Comparison of ENCODE assay signal across 22 cellular contexts in genomic region chr5:76742586-76742985, GRCh38. TPM values are rescaled to one million over a fixed set of nuclear protein-coding genes. Genes with fewer than 3 reads are reported as not detected.
A peak's percentile ranks its signal among the peaks of the same experiment; 100 is the strongest.
DNase-seq lines count a peak whose midpoint lies in the region; ATAC-seq and TF ChIP-seq lines count a peak whose summit lies in the region.
"Had no signal": no experiment of that assay in that cellular context is flagged by ENCODE, and none has a peak within 500 bp of the region (broad histone marks: within the 10 kb centered on the region; RNA-seq: fewer than 3 reads in every experiment).

No MANE protein-coding gene starts in this region.

- no peaks in the 10 kb centered on the region for H3K27me3 ChIP-seq in mesendoderm (ENCODE audit: insufficient read depth, low read length, poor library complexity)
- H3K27me3 ChIP-seq: Peyer's patch, tibial nerve had no signal

- no peak overlapping the region for H3K4me3 Mint-ChIP-seq in activated T-cell treated with anti-CD3 and anti-CD28 coated beads, Interleukin-2, amount 50 U/mL, for 24 hours
- H3K4me3 Mint-ChIP-seq: CD14-positive monocyte; effector memory CD8-positive, alpha-beta T cell; nephron; stimulated activated memory B cell treated with anti-CD40 and anti-IgM and Interleukin-4, amounts not matched to agents 10 μg/mL and 1 μg/mL and 100 μg/mL, for 72 hours had no signal

- no peak overlapping the region for H2BK120ac ChIP-seq in mesendoderm (ENCODE audit: low read depth, low read length)

- no peaks in the 10 kb centered on the region for H3K79me2 ChIP-seq in mesendoderm (ENCODE audit: control insufficient read depth, insufficient read depth, low read length)

- no peaks in the 10 kb centered on the region for H3K4me1 ChIP-seq in mesendoderm (ENCODE audit: control insufficient read depth, low read depth, low read length)

- no peak overlapping the region for H3K4me2 ChIP-seq in mesendoderm (ENCODE audit: low read length)
- H3K4me2 ChIP-seq: SK-N-SH had no signal

- no peak for TF ChIP-seq CTCF in epithelial cell of esophagus (IDR thresholded peaks at IDR 0.05; ENCODE audit: insufficient read depth, low read depth, low read length, missing control alignments)

- H2AK5ac ChIP-seq in mesendoderm (ENCODE audit: low read length): no peak overlapping the region

- ATAC-seq in GM21447 (IDR thresholded peaks at IDR 0.05; ENCODE audit: unreplicated experiment): no peak
- ATAC-seq: activated naive CD4-positive, alpha-beta T cell treated with anti-CD3 and anti-CD28 coated beads, Interleukin-2, amount 50 U/mL, for 72 hours; effector memory CD8-positive, alpha-beta T cell; stimulated activated memory B cell treated with anti-CD40 and anti-IgM and Interleukin-4, amounts not matched to agents 10 μg/mL and 1 μg/mL and 100 μg/mL, for 72 hours had no signal

- no CpG with 5 or more reads among the region's 4 CpGs for WGBS in mesendoderm (ENCODE audit: extremely low coverage, insufficient coverage, low lambda C conversion rate)

- no peaks in the 10 kb centered on the region for H3K79me1 ChIP-seq in mesendoderm (ENCODE audit: low read length)

- no peak overlapping the region for H3K27ac ChIP-seq in mesendoderm (ENCODE audit: low read depth, low read length)
- H3K27ac ChIP-seq: tibial nerve had no signal

- no peaks in the 10 kb centered on the region for H3K9me3 Mint-ChIP-seq in activated T-cell treated with anti-CD3 and anti-CD28 coated beads, Interleukin-2, amount 50 U/mL, for 24 hours
- H3K9me3 Mint-ChIP-seq: activated naive CD4-positive, alpha-beta T cell treated with anti-CD3 and anti-CD28 coated beads, Interleukin-2, amount 50 U/mL, for 72 hours; effector memory CD8-positive, alpha-beta T cell; nephron; stimulated activated memory B cell treated with anti-CD40 and anti-IgM and Interleukin-4, amounts not matched to agents 10 μg/mL and 1 μg/mL and 100 μg/mL, for 72 hours had no signal

- no peak overlapping the region for H3K56ac ChIP-seq in mesendoderm (ENCODE audit: low read length)

- DNase-seq in EH (ENCODE audit: low read depth): peak; percentile 68
- DNase-seq in M059J (ENCODE audit: low read depth): peak; percentile 78
- peak; percentile 58 for DNase-seq in epithelial cell of esophagus (ENCODE audit: low read depth)
- DNase-seq in mesendoderm: peak; percentile 48
- DNase-seq in anterior cingulate cortex (lab: John Stamatoyannopoulos, UW): no peak
- DNase-seq in activated T-cell treated with anti-CD3 and anti-CD28 coated beads, Interleukin-2, amount 50 U/mL, for 24 hours: no peak
- no peak for DNase-seq in activated CD8-positive, alpha-beta memory T cell treated with anti-CD3 and anti-CD28 coated beads for 24 hours
- DNase-seq: activated CD4-positive, alpha-beta T cell treated with anti-CD3 and anti-CD28 coated beads for 48 hours; caudate nucleus; DMS 273 treated with DMSO at 0.1 percent for 48 hours; effector memory CD8-positive, alpha-beta T cell; GOT3; NCI-H146; Peyer's patch; SK-N-SH; T-helper 9 cell had no signal

- no peak overlapping the region for H3K18ac ChIP-seq in mesendoderm (ENCODE audit: low read length)

- no peak overlapping the region for H4K8ac ChIP-seq in mesendoderm (ENCODE audit: low read depth, low read length)

- H2BK5ac ChIP-seq in mesendoderm (ENCODE audit: low read length): no peak overlapping the region

- H3K4me3 ChIP-seq in epithelial cell of esophagus (ENCODE audit: low read length) (no peak overlapping the region), mesendoderm (ENCODE audit: low read length) (no peak overlapping the region)
- H3K4me3 ChIP-seq: Peyer's patch, tibial nerve had no signal

- no peak overlapping the region for H4K5ac ChIP-seq in mesendoderm (ENCODE audit: low read length)

- H3K23ac ChIP-seq in mesendoderm (ENCODE audit: low read length): no peak overlapping the region

- H3K36me3 ChIP-seq in mesendoderm (ENCODE audit: control insufficient read depth, insufficient read depth, low read length): no peaks in the 10 kb centered on the region
- H3K36me3 ChIP-seq: Peyer's patch, tibial nerve had no signal

- H3K36me3 Mint-ChIP-seq in activated T-cell treated with anti-CD3 and anti-CD28 coated beads, Interleukin-2, amount 50 U/mL, for 24 hours (ENCODE audit: low read depth): no peaks in the 10 kb centered on the region
- H3K36me3 Mint-ChIP-seq: activated naive CD4-positive, alpha-beta T cell treated with anti-CD3 and anti-CD28 coated beads, Interleukin-2, amount 50 U/mL, for 72 hours; CD14-positive monocyte; stimulated activated memory B cell treated with anti-CD40 and anti-IgM and Interleukin-4, amounts not matched to agents 10 μg/mL and 1 μg/mL and 100 μg/mL, for 72 hours had no signal

- peaks cover 29% of the 10 kb centered on the region for H3K4me1 Mint-ChIP-seq in activated T-cell treated with anti-CD3 and anti-CD28 coated beads, Interleukin-2, amount 50 U/mL, for 24 hours (ENCODE audit: low read depth)
- H3K4me1 Mint-ChIP-seq: nephron had no signal

- no peaks in the 10 kb centered on the region for H3K27me3 Mint-ChIP-seq in activated T-cell treated with anti-CD3 and anti-CD28 coated beads, Interleukin-2, amount 50 U/mL, for 24 hours
- H3K27me3 Mint-ChIP-seq: effector memory CD8-positive, alpha-beta T cell had no signal

- H3K27ac Mint-ChIP-seq in activated T-cell treated with anti-CD3 and anti-CD28 coated beads, Interleukin-2, amount 50 U/mL, for 24 hours: no peak overlapping the region
- H3K27ac Mint-ChIP-seq: CD14-positive monocyte; nephron; stimulated activated memory B cell treated with anti-CD40 and anti-IgM and Interleukin-4, amounts not matched to agents 10 μg/mL and 1 μg/mL and 100 μg/mL, for 72 hours had no signal

- H3K9ac ChIP-seq in mesendoderm (ENCODE audit: low read length): no peak overlapping the region
- H3K9ac ChIP-seq: SK-N-SH had no signal

- H2BK15ac ChIP-seq in mesendoderm (replicated peaks; ENCODE audit: low read depth): no peak overlapping the region

- H3K4ac ChIP-seq in mesendoderm (ENCODE audit: low read depth, low read length): no peak overlapping the region

RNA-seq across cellular contexts. Expression of gene F2R, which starts 26.7 kb away (rescaled TPM):
- 91.4 and 128 TPM in 2 replicates for total RNA-seq in M059J (2014; rRNA removed; shearing (Covaris generic))
- polyA plus RNA-seq in mesendoderm (2013, experiment 1 of 2): 12.9 TPM
- polyA plus RNA-seq in mesendoderm (2013, experiment 2 of 2): 13.6 TPM

Comparison
In these comparisons a context has a peak if more than half of its experiments do, and no peak if none do; other contexts are left out.
1. DNase-seq: peak in EH (single experiment), M059J (single experiment), epithelial cell of esophagus (single experiment) and mesendoderm (single experiment); none in anterior cingulate cortex (0 of 58), activated T-cell treated with anti-CD3 and anti-CD28 coated beads, Interleukin-2, amount 50 U/mL, for 24 hours (single experiment) and activated CD8-positive, alpha-beta memory T cell treated with anti-CD3 and anti-CD28 coated beads for 24 hours (single experiment).